In genomic region chr11:122755409-122755808, GRCh38 we compare ENCODE assay signal across 15 cellular contexts.
DNase-seq lines count a peak whose midpoint lies in the region; ATAC-seq, FAIRE-seq and TF ChIP-seq lines count a peak whose summit lies in the region.
"Had no signal": no experiment of that assay in that cellular context is flagged by ENCODE, and none has a peak within 500 bp of the region (broad histone marks: within the 10 kb centered on the region; RNA-seq: fewer than 3 reads in every experiment).

No MANE protein-coding gene starts in this region.

- H3K27me3 ChIP-seq in cardiac muscle cell (no peaks in the 10 kb centered on the region), right atrium auricular region (no peaks in the 10 kb centered on the region), small intestine (ENCODE audit: control insufficient read depth in 2 of 2, insufficient read depth in 2 of 2, low read length in 2 of 2) (no peaks in the 10 kb centered on the region)
- H3K27me3 ChIP-seq: foreskin keratinocyte, MG63 had no signal

- H3K9me3 ChIP-seq in cardiac muscle cell (ENCODE audit: low read depth) (no peaks in the 10 kb centered on the region), right atrium auricular region (no peaks in the 10 kb centered on the region), small intestine (ENCODE audit: control insufficient read depth, low read depth) (no peaks in the 10 kb centered on the region)
- H3K9me3 ChIP-seq: MG63 had no signal

- no peaks in the 10 kb centered on the region for H3K36me3 ChIP-seq in cardiac muscle cell
- no peaks in the 10 kb centered on the region for H3K36me3 ChIP-seq in right atrium auricular region
- H3K36me3 ChIP-seq in small intestine (ENCODE audit: control insufficient read depth in 2 of 2, insufficient read depth in 2 of 2, low read length in 2 of 2), result no peaks in the 10 kb centered on the region

- H3K27ac ChIP-seq in cardiac muscle cell (no peak overlapping the region), right atrium auricular region (no peak overlapping the region), small intestine (ENCODE audit: low read depth in 1 of 2, low read length in 1 of 2) (no peak overlapping the region)
- H3K27ac ChIP-seq: foreskin keratinocyte had no signal

- no peak for ATAC-seq in GM21515 (IDR thresholded peaks at IDR 0.05; ENCODE audit: unreplicated experiment)
- ATAC-seq: foreskin keratinocyte; stimulated activated naive CD8-positive, alpha-beta T cell treated with anti-CD3 and anti-CD28 coated beads, Interleukin-15, amount 100 ng/mL, for 72 hours had no signal

- no peak for FAIRE-seq in small intestine (lab: Jason Lieb, UNC)

- WGBS in small intestine, 3 donors, result 21 to 63% (median 40%) methylated on average over 9 of the region's 9 CpGs

- H3K4me3 ChIP-seq in cardiac muscle cell (no peak overlapping the region), right atrium auricular region (no peak overlapping the region), small intestine (ENCODE audit: low read depth in 1 of 2, low read length in 2 of 2) (no peak overlapping the region)
- H3K4me3 ChIP-seq: MG63 had no signal

- H3K4me1 ChIP-seq in cardiac muscle cell (ENCODE audit: low read depth) (peaks cover 10% of the 10 kb centered on the region), right atrium auricular region (no peaks in the 10 kb centered on the region), small intestine (ENCODE audit: control insufficient read depth in 2 of 2, insufficient read depth in 1 of 2, low read depth in 1 of 2, low read length in 1 of 2) (no peaks in the 10 kb centered on the region)

- no peak for TF ChIP-seq CTCF in cardiac muscle cell (IDR thresholded peaks at IDR 0.05; ENCODE audit: low read depth, low read length)
- TF ChIP-seq CTCF in right atrium auricular region (IDR thresholded peaks at IDR 0.05), result no peak

- DNase-seq in cardiac muscle cell (ENCODE audit: low read depth in 1 of 2, low spot score in 1 of 2) (peak; percentile 52 to 62), right atrium auricular region (ENCODE audit: low spot score) (no peak), Kasumi-1 (lab: John Stamatoyannopoulos, UW) (peak; percentile 37 to 54), amniotic epithelial cell (ENCODE audit: low read depth) (peak; percentile 78), small intestine (peak; percentile 62), AG08396 (ENCODE audit: low spot score) (no peak), RPMI8226 (no peak)
- DNase-seq: ACHN; activated CD4-positive, CD25-positive, alpha-beta regulatory T cell; activated CD8-positive, alpha-beta memory T cell treated with anti-CD3 and anti-CD28 coated beads, Interleukin-2, amount 50 U/mL, for 48 hours; foreskin keratinocyte; MG63; occipital lobe; stimulated activated naive CD8-positive, alpha-beta T cell treated with anti-CD3 and anti-CD28 coated beads, Interleukin-15, amount 100 ng/mL, for 72 hours had no signal

Comparison
In these comparisons a context has a peak if more than half of its experiments do, and no peak if none do; other contexts are left out.
1. DNase-seq: peak in cardiac muscle cell (2 of 2), Kasumi-1 (2 of 2), amniotic epithelial cell (single experiment) and small intestine (single experiment); none in right atrium auricular region (single experiment), AG08396 (single experiment) and RPMI8226 (single experiment).